22 cellular contexts compared by ENCODE assay signal in the genomic region with DNA sequence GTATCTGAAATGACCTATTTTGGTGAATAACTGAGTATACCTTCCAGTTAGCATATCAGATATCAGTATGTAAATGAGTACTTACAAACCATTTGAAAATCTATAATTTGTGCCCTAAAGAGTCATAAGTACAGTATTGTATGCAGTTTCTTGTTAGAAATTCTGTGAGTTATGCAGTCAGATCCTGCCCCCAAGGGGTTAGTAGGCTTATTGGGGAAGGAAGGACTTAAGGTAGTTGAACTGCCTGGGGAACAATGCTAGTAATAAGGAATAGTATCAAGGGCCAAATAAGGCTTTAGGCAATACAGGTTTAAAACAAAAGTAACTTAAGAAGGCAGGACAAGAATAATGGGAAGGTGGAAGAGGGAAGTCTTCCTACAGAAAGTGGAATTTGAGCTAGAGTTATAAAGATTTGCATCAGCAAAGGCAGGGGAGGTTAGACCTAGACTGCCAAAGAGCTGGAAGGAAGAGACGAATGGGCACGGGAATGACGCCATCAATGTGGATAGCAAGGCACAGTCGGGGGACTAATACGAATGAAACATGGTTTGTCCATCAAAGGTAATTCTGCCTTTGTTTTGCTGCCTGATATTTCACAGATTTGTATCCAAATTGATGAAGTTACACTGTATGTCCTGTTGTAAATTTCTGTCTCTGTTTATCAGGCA.
DNase-seq lines count a peak whose midpoint lies in the region; ATAC-seq, FAIRE-seq and TF ChIP-seq lines count a peak whose summit lies in the region.
"Had no signal": no experiment of that assay in that cellular context is flagged by ENCODE, and none has a peak within 500 bp of the region (broad histone marks: within the 10 kb centered on the region; RNA-seq: fewer than 3 reads in every experiment).

No MANE protein-coding gene starts in this region.

- peak; percentile 19 to 22; a peak in 1 of 5 replicates for TF ChIP-seq RAD21 in A549 (conservative IDR thresholded peaks at IDR 0.05 in 1 of 2, IDR thresholded peaks at IDR 0.05 in 1 of 2)

- TF ChIP-seq CTCF in A549 (IDR thresholded peaks at IDR 0.05), result 0 out of 3 replicates have a peak, but pooled peaks have one; percentile 8
- TF ChIP-seq CTCF in WTC11 (IDR thresholded peaks at IDR 0.05), result no peak
- no peak for TF ChIP-seq CTCF in fibroblast of the aortic adventitia (IDR thresholded peaks at IDR 0.05; ENCODE audit: insufficient read depth, low read length)

- H3K27me3 Mint-ChIP-seq in WTC11 (ENCODE audit: low read depth), result peaks cover 5% of the 10 kb centered on the region
- H3K27me3 Mint-ChIP-seq in CD8-positive, alpha-beta memory T cell, result no peaks in the 10 kb centered on the region
- H3K27me3 Mint-ChIP-seq: IgD-negative memory B cell had no signal

- DNase-seq in A549 (ENCODE audit: low read depth in 1 of 2, low spot score in 1 of 2) (peak in 1 of 2 experiments; percentile 28), H4 (ENCODE audit: low spot score) (peak; percentile 5), WTC11 (ENCODE audit: low spot score) (no peak), fibroblast of the aortic adventitia (ENCODE audit: low read depth) (peak; percentile 51), MG63 (no peak), NCI-H146 (lab: John Stamatoyannopoulos, UW) (no peak)
- no peak for DNase-seq in CD8-positive, alpha-beta memory T cell
- DNase-seq: activated CD8-positive, alpha-beta memory T cell treated with anti-CD3 and anti-CD28 coated beads for 24 hours; cortex of kidney; erythroblast; head of caudate nucleus; islet precursor cell; NCI-H1417 treated with DMSO at 0.1 percent for 48 hours; SIG-M5; stimulated activated CD4-positive, alpha-beta T cell treated with anti-CD3 and anti-CD28 coated beads, Interleukin-1b, Interleukin-23, amount 100 ng/mL, for 48 hours; uterus had no signal

- no peak for TF ChIP-seq EP300 in A549 (IDR thresholded peaks at IDR 0.05)

- H3K27ac Mint-ChIP-seq in WTC11, result no peak overlapping the region
- peak overlapping the region in 1 of 8 donors; percentile 47 for H3K27ac Mint-ChIP-seq in CD8-positive, alpha-beta memory T cell
- H3K27ac Mint-ChIP-seq: activated T-helper 2 cell treated with anti-CD3 and anti-CD28 coated beads, Interferon-gamma antibody, Interleukin-2, Interleukin-4, amounts not matched to agents 10 μg/mL and 5 μg/mL and 100 μg/mL, durations not matched to agents 14 hours and 24 hours and 36 hours had no signal

- TF ChIP-seq POLR2A in A549 (IDR thresholded peaks at IDR 0.05; ENCODE audit: low read length), result no peak

- H3K4me2 ChIP-seq in A549, result peak overlapping the region; percentile 34; the same call in 2 of the 3 replicates

- no peak for FAIRE-seq in A549 (lab: Jason Lieb, UNC)
- FAIRE-seq: G401.6, GM12891 had no signal

- WGBS in A549 (ENCODE audit: missing lambda C conversion rate), result 63% methylated on average over 5 of the region's 5 CpGs

- H3K9me3 ChIP-seq in A549, result peaks cover 16% of the 10 kb centered on the region
- H3K9me3 ChIP-seq in MG63, result peaks cover 19% of the 10 kb centered on the region
- peaks cover 12% of the 10 kb centered on the region for H3K9me3 ChIP-seq in CD8-positive, alpha-beta memory T cell (ENCODE audit: low read length)

- H3K4me3 ChIP-seq in A549 (no peak overlapping the region), fibroblast of the aortic adventitia (ENCODE audit: low read depth, low read length) (no peak overlapping the region), MG63 (no peak overlapping the region)
- H3K4me3 ChIP-seq in CD8-positive, alpha-beta memory T cell (ENCODE audit: low read length), result no peak overlapping the region
- H3K4me3 ChIP-seq: right atrium auricular region, uterus had no signal

- no peaks in the 10 kb centered on the region for H3K27me3 ChIP-seq in MG63
- H3K27me3 ChIP-seq in CD8-positive, alpha-beta memory T cell (ENCODE audit: insufficient read depth, low read length, poor library complexity, severe bottlenecking), result no peaks in the 10 kb centered on the region
- H3K27me3 ChIP-seq: right atrium auricular region, uterus had no signal

- peaks cover 14% of the 10 kb centered on the region for H3K36me3 Mint-ChIP-seq in WTC11
- H3K36me3 Mint-ChIP-seq in CD8-positive, alpha-beta memory T cell, result peaks cover 0 to 5% (median 2%) of the 10 kb centered on the region in 3 donors

- peak in 1 of 2 experiments; percentile 52; a peak in 2 of 6 replicates for ATAC-seq in A549
- peak; percentile 65 for ATAC-seq in WTC11
- no peak for ATAC-seq in HG02763 (IDR thresholded peaks at IDR 0.05; ENCODE audit: unreplicated experiment)

- H3K36me3 ChIP-seq in MG63, result no peaks in the 10 kb centered on the region
- H3K36me3 ChIP-seq in CD8-positive, alpha-beta memory T cell (ENCODE audit: insufficient read depth, low read length), result no peaks in the 10 kb centered on the region
- H3K36me3 ChIP-seq: right atrium auricular region, uterus had no signal

- CTCF ChIA-PET in A549 (lab: Yijun Ruan, JAX), result no interaction called here
- CTCF ChIA-PET in WTC11 (lab: Charles Lee), result interaction anchor here (0.6 kb wide), 1 partner anchor 9 kb away, joined by 3 read pairs; no protein-coding TSS in a partner anchor
- CTCF ChIA-PET in CD8-positive, alpha-beta memory T cell (lab: Charles Lee), result no interaction called here

- peaks cover 7% of the 10 kb centered on the region for H3K4me1 Mint-ChIP-seq in WTC11
- no peaks in the 10 kb centered on the region for H3K4me1 Mint-ChIP-seq in CD8-positive, alpha-beta memory T cell
- H3K4me1 Mint-ChIP-seq: IgD-negative memory B cell had no signal

- H3K27ac ChIP-seq in A549, result peak overlapping the region in 1 of 2 experiments; percentile 55; a peak in 3 of 6 replicates
- no peak overlapping the region for H3K27ac ChIP-seq in CD8-positive, alpha-beta memory T cell (ENCODE audit: low read depth, low read length)
- H3K27ac ChIP-seq: right atrium auricular region, uterus had no signal

- POLR2A ChIA-PET in A549 (lab: Yijun Ruan, JAX) (no interaction called here), WTC11 (lab: Charles Lee) (no interaction called here)
- POLR2A ChIA-PET in CD8-positive, alpha-beta memory T cell (lab: Charles Lee), result no interaction called here

- peaks cover 24% of the 10 kb centered on the region for H3K9me3 Mint-ChIP-seq in WTC11
- peaks cover 0 to 22% (median 19%) of the 10 kb centered on the region in 5 donors for H3K9me3 Mint-ChIP-seq in CD8-positive, alpha-beta memory T cell

- H3K4me3 Mint-ChIP-seq in WTC11, result no peak overlapping the region
- H3K4me3 Mint-ChIP-seq in CD8-positive, alpha-beta memory T cell, result no peak overlapping the region
- H3K4me3 Mint-ChIP-seq: IgD-negative memory B cell had no signal

- peaks cover 20% of the 10 kb centered on the region for H3K4me1 ChIP-seq in A549
- no peaks in the 10 kb centered on the region for H3K4me1 ChIP-seq in CD8-positive, alpha-beta memory T cell (ENCODE audit: insufficient read depth, low read length)
- H3K4me1 ChIP-seq: uterus had no signal

TF ChIP-seq in A549, 52 proteins besides CTCF, POLR2A, EP300 and RAD21:
- TF ChIP-seq PBX3 (IDR thresholded peaks at IDR 0.05), result no peak

TF ChIP-seq in WTC11, 78 proteins besides CTCF, POLR2A, EP300 and RAD21 (continues in another document):
- TF ChIP-seq NFE2L1 (CRISPR knock-in tag; IDR thresholded peaks at IDR 0.05) (no peak), ATF3 (CRISPR knock-in tag; conservative IDR thresholded peaks at IDR 0.05) (no peak), CDX4 (CRISPR knock-in tag; IDR thresholded peaks at IDR 0.05; ENCODE audit: borderline replicate concordance) (no peak), USF2 (CRISPR knock-in tag; IDR thresholded peaks at IDR 0.05) (no peak), FOXP1 (CRISPR knock-in tag; IDR thresholded peaks at IDR 0.05; ENCODE audit: borderline replicate concordance) (no peak), OVOL2 (CRISPR knock-in tag; IDR thresholded peaks at IDR 0.05; ENCODE audit: borderline replicate concordance) (no peak), KAT7 (CRISPR knock-in tag; IDR thresholded peaks at IDR 0.05; ENCODE audit: borderline replicate concordance) (no peak), GRHL2 (CRISPR knock-in tag; IDR thresholded peaks at IDR 0.05; ENCODE audit: insufficient replicate concordance, severe bottlenecking) (no peak)

Comparison
In these comparisons a context has a peak if more than half of its experiments do, and no peak if none do; other contexts are left out.
1. DNase-seq: peak in H4 (single experiment) and fibroblast of the aortic adventitia (single experiment); none in WTC11 (single experiment), MG63 (single experiment), CD8-positive, alpha-beta memory T cell (0 of 5) and NCI-H146 (single experiment).
2. Of the 8 proteins assayed by ChIP-seq in both WTC11 and A549: peak only in WTC11: none; only in A549: CTCF; in both: none; in neither: 7.